In the genomic region with DNA sequence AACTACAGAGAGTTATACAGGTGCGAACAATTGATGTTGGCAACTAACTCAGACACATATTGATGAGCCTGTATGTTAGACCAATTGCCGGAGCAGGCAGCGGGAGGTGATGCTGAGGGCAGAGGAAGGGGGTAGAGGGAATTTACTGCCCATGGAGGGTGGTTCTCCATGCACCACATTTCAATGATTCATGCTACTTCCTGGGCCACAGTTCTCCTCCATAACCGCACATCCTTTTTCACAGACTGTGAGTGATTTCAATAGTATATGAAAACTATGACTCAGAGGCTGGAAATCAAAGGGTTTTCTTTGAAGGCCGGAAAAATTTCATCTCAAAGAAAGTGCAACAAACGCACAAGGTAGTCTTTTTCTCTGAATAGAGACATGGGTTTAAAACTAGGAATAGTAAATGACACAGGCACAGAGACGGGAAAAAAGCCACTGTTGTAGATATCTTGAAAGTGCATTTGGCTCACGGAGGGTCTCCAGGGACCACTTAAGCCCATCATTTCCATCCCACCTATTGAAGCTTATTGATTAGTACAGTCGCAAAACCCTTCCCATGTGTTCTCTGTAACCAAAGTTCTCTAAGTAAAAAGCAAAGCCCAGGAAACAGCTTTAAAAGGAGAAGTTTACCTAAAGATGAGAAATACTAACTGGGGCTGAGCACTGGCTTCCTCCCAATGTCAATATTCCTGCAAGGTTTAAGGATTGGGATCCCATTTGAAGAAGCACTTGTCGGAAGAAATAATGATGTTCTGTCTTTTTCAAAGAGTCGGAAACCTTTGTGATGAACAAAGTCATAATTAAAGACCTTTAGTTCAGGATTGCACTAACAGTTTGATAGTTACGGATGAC, we compare ENCODE assay signal across 1 cellular context.
TF ChIP-seq lines count a peak whose summit lies in the region.

No MANE protein-coding gene starts in this region.

TF ChIP-seq in GM12878, 131 proteins besides CTCF, POLR2A, EP300 and RAD21 (continued from another document):
- TF ChIP-seq, protein P1, sequence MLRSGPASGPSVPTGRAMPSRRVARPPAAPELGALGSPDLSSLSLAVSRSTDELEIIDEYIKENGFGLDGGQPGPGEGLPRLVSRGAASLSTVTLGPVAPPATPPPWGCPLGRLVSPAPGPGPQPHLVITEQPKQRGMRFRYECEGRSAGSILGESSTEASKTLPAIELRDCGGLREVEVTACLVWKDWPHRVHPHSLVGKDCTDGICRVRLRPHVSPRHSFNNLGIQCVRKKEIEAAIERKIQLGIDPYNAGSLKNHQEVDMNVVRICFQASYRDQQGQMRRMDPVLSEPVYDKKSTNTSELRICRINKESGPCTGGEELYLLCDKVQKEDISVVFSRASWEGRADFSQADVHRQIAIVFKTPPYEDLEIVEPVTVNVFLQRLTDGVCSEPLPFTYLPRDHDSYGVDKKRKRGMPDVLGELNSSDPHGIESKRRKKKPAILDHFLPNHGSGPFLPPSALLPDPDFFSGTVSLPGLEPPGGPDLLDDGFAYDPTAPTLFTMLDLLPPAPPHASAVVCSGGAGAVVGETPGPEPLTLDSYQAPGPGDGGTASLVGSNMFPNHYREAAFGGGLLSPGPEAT (IDR thresholded peaks at IDR 0.05; ENCODE audit: low read depth), result peak; percentile 83
- TF ChIP-seq SPI1 (IDR thresholded peaks at IDR 0.05; ENCODE audit: borderline replicate concordance, insufficient read depth, low read depth, low read length) (peak; percentile 24; the same call in 1 of the 2 replicates), IKZF2 (IDR thresholded peaks at IDR 0.05) (peak; percentile 95 to 96), MEF2B (IDR thresholded peaks at IDR 0.05; ENCODE audit: partially characterized antibody, poor library complexity, severe bottlenecking) (no peak), ZNF274 (IDR thresholded peaks at IDR 0.05; ENCODE audit: insufficient read depth, insufficient read length) (no peak), RUNX3 (IDR thresholded peaks at IDR 0.05; ENCODE audit: low read length) (peak; percentile 98), CBFB (IDR thresholded peaks at IDR 0.05; ENCODE audit: low read depth) (peak; percentile 83; the same call in 1 of the 2 replicates), EZH2 (IDR thresholded peaks at IDR 0.05; ENCODE audit: borderline replicate concordance, control insufficient read depth, low read depth, low read length) (no peak), FOXM1 (IDR thresholded peaks at IDR 0.05; ENCODE audit: low read depth, low read length) (peak; percentile 88; the same call in 1 of the 2 replicates), PAX5 (IDR thresholded peaks at IDR 0.05; ENCODE audit: borderline replicate concordance, low read depth, low read length) (peak; percentile 60; the same call in 1 of the 2 replicates), SMAD5 (IDR thresholded peaks at IDR 0.05; ENCODE audit: low read depth) (no peak), MTA2 (IDR thresholded peaks at IDR 0.05; ENCODE audit: low read depth) (peak; percentile 50), WRNIP1 (IDR thresholded peaks at IDR 0.05; ENCODE audit: borderline replicate concordance, low read depth, low read length) (no peak), NR2F1 (conservative IDR thresholded peaks at IDR 0.05) (peak; percentile 17; the same call in 1 of the 2 replicates), DPF2 (IDR thresholded peaks at IDR 0.05) (peak; percentile 73), IKZF1 (conservative IDR thresholded peaks at IDR 0.05) (peak; percentile 97), CEBPB (IDR thresholded peaks at IDR 0.05; ENCODE audit: borderline replicate concordance in 1 of 2, low read depth in 2 of 2, low read length in 2 of 2) (peak in 1 of 2 experiments; percentile 82; a peak in 1 of 4 replicates), ATF7 (IDR thresholded peaks at IDR 0.05; ENCODE audit: low read depth) (peak; percentile 76), IRF4 (IDR thresholded peaks at IDR 0.05; ENCODE audit: low read depth, low read length) (peak; percentile 88), GATAD2B (conservative IDR thresholded peaks at IDR 0.05; ENCODE audit: low read depth) (peak; percentile 46; the same call in 1 of the 2 replicates), GABPA (IDR thresholded peaks at IDR 0.05; ENCODE audit: low read depth) (peak; percentile 73), POU2F2 (IDR thresholded peaks at IDR 0.05; ENCODE audit: borderline replicate concordance, low read depth, low read length) (0 out of 3 replicates have a peak, but pooled peaks have one; percentile 45), SMARCA5 (IDR thresholded peaks at IDR 0.05) (no peak)
- TF ChIP-seq, protein P2, sequence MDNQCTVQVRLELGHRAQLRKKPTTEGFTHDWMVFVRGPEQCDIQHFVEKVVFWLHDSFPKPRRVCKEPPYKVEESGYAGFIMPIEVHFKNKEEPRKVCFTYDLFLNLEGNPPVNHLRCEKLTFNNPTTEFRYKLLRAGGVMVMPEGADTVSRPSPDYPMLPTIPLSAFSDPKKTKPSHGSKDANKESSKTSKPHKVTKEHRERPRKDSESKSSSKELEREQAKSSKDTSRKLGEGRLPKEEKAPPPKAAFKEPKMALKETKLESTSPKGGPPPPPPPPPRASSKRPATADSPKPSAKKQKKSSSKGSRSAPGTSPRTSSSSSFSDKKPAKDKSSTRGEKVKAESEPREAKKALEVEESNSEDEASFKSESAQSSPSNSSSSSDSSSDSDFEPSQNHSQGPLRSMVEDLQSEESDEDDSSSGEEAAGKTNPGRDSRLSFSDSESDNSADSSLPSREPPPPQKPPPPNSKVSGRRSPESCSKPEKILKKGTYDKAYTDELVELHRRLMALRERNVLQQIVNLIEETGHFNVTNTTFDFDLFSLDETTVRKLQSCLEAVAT (IDR thresholded peaks at IDR 0.05), result 0 out of 2 replicates have a peak, but pooled peaks have one; percentile 21
- TF ChIP-seq, protein P3, sequence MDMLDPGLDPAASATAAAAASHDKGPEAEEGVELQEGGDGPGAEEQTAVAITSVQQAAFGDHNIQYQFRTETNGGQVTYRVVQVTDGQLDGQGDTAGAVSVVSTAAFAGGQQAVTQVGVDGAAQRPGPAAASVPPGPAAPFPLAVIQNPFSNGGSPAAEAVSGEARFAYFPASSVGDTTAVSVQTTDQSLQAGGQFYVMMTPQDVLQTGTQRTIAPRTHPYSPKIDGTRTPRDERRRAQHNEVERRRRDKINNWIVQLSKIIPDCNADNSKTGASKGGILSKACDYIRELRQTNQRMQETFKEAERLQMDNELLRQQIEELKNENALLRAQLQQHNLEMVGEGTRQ (IDR thresholded peaks at IDR 0.05; ENCODE audit: borderline replicate concordance, low read depth, low read length), result no peak
- TF ChIP-seq, protein P4, sequence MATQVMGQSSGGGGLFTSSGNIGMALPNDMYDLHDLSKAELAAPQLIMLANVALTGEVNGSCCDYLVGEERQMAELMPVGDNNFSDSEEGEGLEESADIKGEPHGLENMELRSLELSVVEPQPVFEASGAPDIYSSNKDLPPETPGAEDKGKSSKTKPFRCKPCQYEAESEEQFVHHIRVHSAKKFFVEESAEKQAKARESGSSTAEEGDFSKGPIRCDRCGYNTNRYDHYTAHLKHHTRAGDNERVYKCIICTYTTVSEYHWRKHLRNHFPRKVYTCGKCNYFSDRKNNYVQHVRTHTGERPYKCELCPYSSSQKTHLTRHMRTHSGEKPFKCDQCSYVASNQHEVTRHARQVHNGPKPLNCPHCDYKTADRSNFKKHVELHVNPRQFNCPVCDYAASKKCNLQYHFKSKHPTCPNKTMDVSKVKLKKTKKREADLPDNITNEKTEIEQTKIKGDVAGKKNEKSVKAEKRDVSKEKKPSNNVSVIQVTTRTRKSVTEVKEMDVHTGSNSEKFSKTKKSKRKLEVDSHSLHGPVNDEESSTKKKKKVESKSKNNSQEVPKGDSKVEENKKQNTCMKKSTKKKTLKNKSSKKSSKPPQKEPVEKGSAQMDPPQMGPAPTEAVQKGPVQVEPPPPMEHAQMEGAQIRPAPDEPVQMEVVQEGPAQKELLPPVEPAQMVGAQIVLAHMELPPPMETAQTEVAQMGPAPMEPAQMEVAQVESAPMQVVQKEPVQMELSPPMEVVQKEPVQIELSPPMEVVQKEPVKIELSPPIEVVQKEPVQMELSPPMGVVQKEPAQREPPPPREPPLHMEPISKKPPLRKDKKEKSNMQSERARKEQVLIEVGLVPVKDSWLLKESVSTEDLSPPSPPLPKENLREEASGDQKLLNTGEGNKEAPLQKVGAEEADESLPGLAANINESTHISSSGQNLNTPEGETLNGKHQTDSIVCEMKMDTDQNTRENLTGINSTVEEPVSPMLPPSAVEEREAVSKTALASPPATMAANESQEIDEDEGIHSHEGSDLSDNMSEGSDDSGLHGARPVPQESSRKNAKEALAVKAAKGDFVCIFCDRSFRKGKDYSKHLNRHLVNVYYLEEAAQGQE (IDR thresholded peaks at IDR 0.05; ENCODE audit: low read depth, low read length), result no peak
- TF ChIP-seq, protein P5, sequence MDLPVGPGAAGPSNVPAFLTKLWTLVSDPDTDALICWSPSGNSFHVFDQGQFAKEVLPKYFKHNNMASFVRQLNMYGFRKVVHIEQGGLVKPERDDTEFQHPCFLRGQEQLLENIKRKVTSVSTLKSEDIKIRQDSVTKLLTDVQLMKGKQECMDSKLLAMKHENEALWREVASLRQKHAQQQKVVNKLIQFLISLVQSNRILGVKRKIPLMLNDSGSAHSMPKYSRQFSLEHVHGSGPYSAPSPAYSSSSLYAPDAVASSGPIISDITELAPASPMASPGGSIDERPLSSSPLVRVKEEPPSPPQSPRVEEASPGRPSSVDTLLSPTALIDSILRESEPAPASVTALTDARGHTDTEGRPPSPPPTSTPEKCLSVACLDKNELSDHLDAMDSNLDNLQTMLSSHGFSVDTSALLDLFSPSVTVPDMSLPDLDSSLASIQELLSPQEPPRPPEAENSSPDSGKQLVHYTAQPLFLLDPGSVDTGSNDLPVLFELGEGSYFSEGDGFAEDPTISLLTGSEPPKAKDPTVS (IDR thresholded peaks at IDR 0.05; ENCODE audit: low read depth, low read length), result no peak
